1 cellular context compared by ENCODE assay signal in genomic region chr1:21068937-21069336, GRCh38.
TF ChIP-seq lines count a peak whose summit lies in the region.

No MANE protein-coding gene starts in this region.

TF ChIP-seq in SK-N-SH, 30 proteins besides CTCF, POLR2A, EP300 and RAD21 (continued from another document):
- no peak for TF ChIP-seq RFX5 (IDR thresholded peaks at IDR 0.05; ENCODE audit: low read length)
- TF ChIP-seq FOXM1 (IDR thresholded peaks at IDR 0.05; ENCODE audit: low read depth) = no peak
- TF ChIP-seq MEF2A (IDR thresholded peaks at IDR 0.05; ENCODE audit: borderline replicate concordance, low read depth) = no peak
- TF ChIP-seq NRF1 (IDR thresholded peaks at IDR 0.05; ENCODE audit: low read depth, low read length) = no peak
- TF ChIP-seq TEAD4 (IDR thresholded peaks at IDR 0.05; ENCODE audit: borderline replicate concordance, insufficient read depth) = no peak
- no peak for TF ChIP-seq SMC3 (IDR thresholded peaks at IDR 0.05; ENCODE audit: low read depth, low read length)
- TF ChIP-seq FOXJ3 (CRISPR knock-in tag; IDR thresholded peaks at IDR 0.05) = no peak
- no peak for TF ChIP-seq EZH2phosphoT487 (IDR thresholded peaks at IDR 0.05; ENCODE audit: borderline replicate concordance, low read depth)
- TF ChIP-seq TAF1 (IDR thresholded peaks at IDR 0.05; ENCODE audit: borderline replicate concordance, low read depth, low read length) = no peak
- no peak for TF ChIP-seq GABPA (IDR thresholded peaks at IDR 0.05; ENCODE audit: low read depth)
